8 cellular contexts compared by ENCODE assay signal in genomic region chr2:50529600-50530218, GRCh38.
DNase-seq lines count a peak whose midpoint lies in the region; ATAC-seq and TF ChIP-seq lines count a peak whose summit lies in the region.

No MANE protein-coding gene starts in this region.

- H3K79me2 ChIP-seq in mammary epithelial cell (ENCODE audit: insufficient read depth, low read length) = no peaks in the 10 kb centered on the region

- H3K36me3 ChIP-seq in mammary epithelial cell (ENCODE audit: insufficient read depth, low read length) (no peaks in the 10 kb centered on the region), right lobe of liver (no peaks in the 10 kb centered on the region)

- in situ Hi-C loops in mammary epithelial cell (cut with MboI; ENCODE audit: low sequenced_read_pairs in 2 of 2) = no loop called here

- CTCF ChIA-PET in mammary epithelial cell (lab: Charles Lee; ENCODE audit: low non-redundant PET) = interaction anchor here (0.6 kb wide), 2 partner anchors 142 to 1788 kb away, joined by 3 to 4 read pairs; no protein-coding TSS in a partner anchor

- dilution Hi-C loops in mammary epithelial cell (cut with HindIII; ENCODE audit: low sequenced_read_pairs) = no loop called here

- H3K9me3 ChIP-seq in mammary epithelial cell (replicated peaks; ENCODE audit: insufficient read depth, low read length) (no peaks in the 10 kb centered on the region), right lobe of liver (no peaks in the 10 kb centered on the region)

- H3K4me1 ChIP-seq in mammary epithelial cell (ENCODE audit: insufficient read depth, low read length) (peaks cover 10% of the 10 kb centered on the region), right lobe of liver (peaks cover 0 to 5% (median 0%) of the 10 kb centered on the region in 4 donors)

- H3K27me3 ChIP-seq in mammary epithelial cell (ENCODE audit: insufficient read depth, low read length) (no peaks in the 10 kb centered on the region), right lobe of liver (no peaks in the 10 kb centered on the region)

- H3K27ac ChIP-seq in mammary epithelial cell (ENCODE audit: insufficient read depth, low read depth, low read length) (no peak overlapping the region), right lobe of liver (no peak overlapping the region)

- peak; percentile 73 to 76 for TF ChIP-seq CTCF in mammary epithelial cell (conservative IDR thresholded peaks at IDR 0.05 in 1 of 2, IDR thresholded peaks at IDR 0.05 in 1 of 2; ENCODE audit: extremely low read depth in 1 of 2, insufficient read depth in 1 of 2, low read depth in 1 of 2, low read length in 2 of 2)
- peak; percentile 57 to 82 (median 77) for TF ChIP-seq CTCF in right lobe of liver (IDR thresholded peaks at IDR 0.05)

- DNase-seq in DMS53 (lab: John Stamatoyannopoulos, UW) = peak; percentile 62
- DNase-seq in NCI-H526 (lab: John Stamatoyannopoulos, UW) = peak; percentile 38 to 71
- DNase-seq in mammary epithelial cell = peak; percentile 39
- no peak for DNase-seq in right lobe of liver
- DNase-seq in stimulated activated naive CD4-positive, alpha-beta T cell treated with Interleukin-2 at 50 U/mL for 16 hours (lab: John Stamatoyannopoulos, UW) = no peak
- DNase-seq in stimulated activated CD4-positive, alpha-beta T cell treated with anti-CD3 and anti-CD28 coated beads, Interleukin-4, amount 100 ng/mL, for 4 hours = no peak

- H3K4me2 ChIP-seq in mammary epithelial cell (ENCODE audit: insufficient read depth, low read depth, low read length) = no peak overlapping the region

- WGBS in mammary epithelial cell (ENCODE audit: low coverage, missing lambda C conversion rate) = 14% methylated on average over 7 of the region's 7 CpGs
- WGBS in right lobe of liver (ENCODE audit: insufficient coverage, low coverage, low lambda C conversion rate, missing lambda C conversion rate) = 1% methylated on average over 7 of the region's 7 CpGs

- intact Hi-C loops in mammary epithelial cell (cut with micrococcal nuclease) = loop anchor here (1.0 to 5.0 kb wide), 3 partner anchors 146 to 423 kb away; no protein-coding TSS in a partner anchor
- intact Hi-C loops in right lobe of liver (cut with DNase I) = no loop called here

- H3K4me3 ChIP-seq in mammary epithelial cell (replicated peaks in 1 of 3; ENCODE audit: insufficient read depth in 1 of 3, low read depth in 2 of 3, low read length in 3 of 3) (no peak overlapping the region), right lobe of liver (no peak overlapping the region)

- no peak overlapping the region for H2AFZ ChIP-seq in mammary epithelial cell (ENCODE audit: low read depth, low read length)

- peak; percentile 77 for ATAC-seq in GM19452 (IDR thresholded peaks at IDR 0.05; ENCODE audit: unreplicated experiment)
- ATAC-seq in HG03439 (IDR thresholded peaks at IDR 0.05; ENCODE audit: unreplicated experiment) = peak; percentile 87
- ATAC-seq in right lobe of liver = peak; percentile 80 to 90 (median 84)

- no TSS peak for BruUV-seq in mammary epithelial cell (replicated peaks; lab: Mats Ljungman, UMichigan)

- no peaks in the 10 kb centered on the region for H4K20me1 ChIP-seq in mammary epithelial cell (ENCODE audit: insufficient read depth, low read length)

- H3K9ac ChIP-seq in mammary epithelial cell (ENCODE audit: insufficient read depth, low read length) = no peak overlapping the region

- no peak for TF ChIP-seq POLR2A in right lobe of liver (IDR thresholded peaks at IDR 0.05)

Comparison
In these comparisons a context has a peak if more than half of its experiments do, and no peak if none do; other contexts are left out.
1. DNase-seq: peak in DMS53 (single experiment), NCI-H526 (2 of 2) and mammary epithelial cell (single experiment); none in right lobe of liver (0 of 3), stimulated activated naive CD4-positive, alpha-beta T cell treated with Interleukin-2 at 50 U/mL for 16 hours (single experiment) and stimulated activated CD4-positive, alpha-beta T cell treated with anti-CD3 and anti-CD28 coated beads, Interleukin-4, amount 100 ng/mL, for 4 hours (0 of 2).
2. Peak in every context shown above with its lines, with median percentiles within 50 percentile points of each other: ATAC-seq.